ENCODE assay signal across 15 cellular contexts in genomic region chr15:62799037-62799436, GRCh38.
A peak's percentile ranks its signal among the peaks of the same experiment; 100 is the strongest.
DNase-seq lines count a peak whose midpoint lies in the region; ATAC-seq, FAIRE-seq and TF ChIP-seq lines count a peak whose summit lies in the region.
"Had no signal": no experiment of that assay in that cellular context is flagged by ENCODE, and none has a peak within 500 bp of the region (broad histone marks: within the 10 kb centered on the region; RNA-seq: fewer than 3 reads in every experiment).

No MANE protein-coding gene starts in this region.

- no peak for TF ChIP-seq RAD21 in HepG2 (CRISPR knock-in tag; IDR thresholded peaks at IDR 0.05)

- H3K14ac ChIP-seq in neuronal stem cell (ENCODE audit: low read length): no peak overlapping the region

- H3K23ac ChIP-seq in neuronal stem cell (ENCODE audit: low read depth, low read length, poor library complexity): no peak overlapping the region

- no TSS peak for BruUV-seq in HepG2 (replicated peaks; lab: Mats Ljungman, UMichigan)

- no peaks in the 10 kb centered on the region for H3K27me3 ChIP-seq in HepG2 (ENCODE audit: control insufficient read depth in 1 of 2, insufficient read depth in 2 of 2, low read length in 2 of 2)
- H3K27me3 ChIP-seq in right lobe of liver: no peaks in the 10 kb centered on the region
- H3K27me3 ChIP-seq in neuronal stem cell (ENCODE audit: control insufficient read depth in 3 of 3, insufficient read depth in 3 of 3, low read depth in 1 of 3, low read length in 3 of 3): no peaks in the 10 kb centered on the region
- H3K27me3 ChIP-seq in spleen (replicated peaks in 1 of 7): no peaks in the 10 kb centered on the region
- H3K27me3 ChIP-seq: BLaER1 had no signal

- no peak overlapping the region for H4K91ac ChIP-seq in neuronal stem cell (ENCODE audit: low read depth, low read length, poor library complexity)

- no peak overlapping the region for H2AK5ac ChIP-seq in neuronal stem cell (ENCODE audit: low read depth, low read length)

- FAIRE-seq in HepG2 (lab: Jason Lieb, UNC): no peak
- FAIRE-seq: A549, GM12878, GM18507 had no signal

- H3K4ac ChIP-seq in neuronal stem cell (ENCODE audit: low read length): no peak overlapping the region

- no peak overlapping the region for H2AFZ ChIP-seq in HepG2 (ENCODE audit: low read length)
- no peak overlapping the region for H2AFZ ChIP-seq in neuronal stem cell (ENCODE audit: low read length)
- H2AFZ ChIP-seq: GM23338 had no signal

- H3K4me1 ChIP-seq in HepG2 (ENCODE audit: insufficient read depth, low read length): peaks cover 19% of the 10 kb centered on the region
- H3K4me1 ChIP-seq in right lobe of liver: peaks cover 0 to 7% (median 0%) of the 10 kb centered on the region in 4 donors
- peaks cover 0 to 17% of the 10 kb centered on the region in 2 donors for H3K4me1 ChIP-seq in neuronal stem cell (ENCODE audit: control insufficient read depth in 2 of 2, insufficient read depth in 1 of 2, low read depth in 1 of 2, low read length in 2 of 2)
- H3K4me1 ChIP-seq in spleen: no peaks in the 10 kb centered on the region
- H3K4me1 ChIP-seq: A549 had no signal

- DNase-seq in HepG2 (ENCODE audit: low spot score) (no peak), right lobe of liver (no peak), NCI-H345 treated with DMSO at 0.1 percent for 48 hours (lab: John Stamatoyannopoulos, UW; ENCODE audit: unreplicated experiment) (peak; percentile 51), neuronal stem cell (ENCODE audit: low spot score) (no peak), COLO668 (lab: John Stamatoyannopoulos, UW; ENCODE audit: unreplicated experiment) (no peak), spleen (no peak)
- DNase-seq: CD8-positive, alpha-beta memory T cell; DMS53; H9 had no signal

- no peak overlapping the region for H3K9ac ChIP-seq in HepG2 (ENCODE audit: insufficient read depth, low read depth, low read length)
- H3K9ac ChIP-seq in neuronal stem cell (ENCODE audit: low read depth, low read length, poor library complexity): peak overlapping the region; percentile 24
- H3K9ac ChIP-seq: BLaER1 had no signal

- no peaks in the 10 kb centered on the region for H3K79me1 ChIP-seq in neuronal stem cell (ENCODE audit: low read depth, low read length)

- POLR2A ChIA-PET in HepG2 (lab: Yijun Ruan, JAX): interaction anchor here (1.1 to 1.4 kb wide), 2 partner anchors 13 to 52 kb away, joined by 3 read pairs; no protein-coding TSS in a partner anchor

- TF ChIP-seq CTCF in HepG2 (CRISPR knock-in tag; IDR thresholded peaks at IDR 0.05): no peak
- no peak for TF ChIP-seq CTCF in right lobe of liver (IDR thresholded peaks at IDR 0.05)
- TF ChIP-seq CTCF in spleen (IDR thresholded peaks at IDR 0.05 in 8 of 11, conservative IDR thresholded peaks at IDR 0.05 in 3 of 11): no peak

- no peak overlapping the region for H3K18ac ChIP-seq in neuronal stem cell (ENCODE audit: low read length)

- TF ChIP-seq EP300 in HepG2 (IDR thresholded peaks at IDR 0.05; ENCODE audit: low read depth in 2 of 2, low read length in 2 of 2) (no peak), HepG2 (CRISPR knock-in tag; IDR thresholded peaks at IDR 0.05; ENCODE audit: borderline replicate concordance) (no peak)

- no peak overlapping the region for H2BK12ac ChIP-seq in neuronal stem cell (ENCODE audit: low read length)

- no peak; the same call in 2 of the 3 replicates for ATAC-seq in HepG2
- no peak for ATAC-seq in right lobe of liver
- ATAC-seq in GM19023 (IDR thresholded peaks at IDR 0.05; ENCODE audit: unreplicated experiment): no peak
- ATAC-seq: A549, GM12878, GM23338 had no signal

- no peaks in the 10 kb centered on the region for H3K79me2 ChIP-seq in HepG2 (ENCODE audit: insufficient read depth, low read length)

- no peak overlapping the region for H4K8ac ChIP-seq in neuronal stem cell (ENCODE audit: low read depth, low read length)

- 86% methylated on average over 6 of the region's 6 CpGs for WGBS in HepG2 (ENCODE audit: low lambda C conversion rate)
- 91% methylated on average over 5 of the region's 6 CpGs for WGBS in right lobe of liver (ENCODE audit: insufficient coverage, low coverage, low lambda C conversion rate, missing lambda C conversion rate)
- no CpG with 5 or more reads among the region's 6 CpGs for WGBS in neuronal stem cell (ENCODE audit: extremely low coverage in 2 of 2, insufficient read length in 2 of 2, insufficient replicate concordance in 1 of 2), 2 donors
- 91 to 98% (median 96%) methylated on average over 6 of the region's 6 CpGs for WGBS in spleen, 5 donors

- H3K27ac ChIP-seq in HepG2 (ENCODE audit: extremely low read length, insufficient read depth, low read length) (no peak overlapping the region), right lobe of liver (no peak overlapping the region), neuronal stem cell (replicated peaks; ENCODE audit: low read length) (no peak overlapping the region), spleen (no peak overlapping the region)
- H3K27ac ChIP-seq: A549, BLaER1 had no signal

- TF ChIP-seq POLR2A in HepG2 (IDR thresholded peaks at IDR 0.05; ENCODE audit: insufficient read depth in 1 of 2, low read depth in 2 of 2, low read length in 2 of 2): no peak
- no peak for TF ChIP-seq POLR2A in right lobe of liver (IDR thresholded peaks at IDR 0.05)
- no peak for TF ChIP-seq POLR2A in spleen (IDR thresholded peaks at IDR 0.05)

- in situ Hi-C loops in HepG2 (cut with HindIII; ENCODE audit: extremely low pct_ligation_motif_present, low pct_unique_long_range_greater_than_20kb): loop anchor here (25.0 kb wide), 1 partner anchor 613 kb away; no protein-coding TSS in a partner anchor

- no peak overlapping the region for H2BK5ac ChIP-seq in neuronal stem cell (ENCODE audit: low read length)

- no peaks in the 10 kb centered on the region; a peak in 1 of 5 replicates for H3K36me3 ChIP-seq in HepG2 (replicated peaks in 1 of 2; ENCODE audit: control insufficient read depth in 1 of 2, insufficient read depth in 2 of 2, low read length in 2 of 2)
- no peaks in the 10 kb centered on the region for H3K36me3 ChIP-seq in right lobe of liver
- peaks cover 0 to 6% of the 10 kb centered on the region in 2 donors for H3K36me3 ChIP-seq in neuronal stem cell (replicated peaks in 1 of 2; ENCODE audit: control insufficient read depth in 2 of 2, insufficient read depth in 2 of 2, low read length in 2 of 2)
- H3K36me3 ChIP-seq in spleen: no peaks in the 10 kb centered on the region
- H3K36me3 ChIP-seq: BLaER1 had no signal

- intact Hi-C loops in HepG2 (cut with micrococcal nuclease; ENCODE audit: unreplicated experiment): no loop called here
- intact Hi-C loops in right lobe of liver (cut with DNase I): no loop called here
- intact Hi-C loops in spleen (cut with DNase I; ENCODE audit: low total_unique reads): no loop called here

- H3K9me3 ChIP-seq in HepG2 (ENCODE audit: low read length) (no peaks in the 10 kb centered on the region), right lobe of liver (no peaks in the 10 kb centered on the region), neuronal stem cell (replicated peaks in 1 of 2; ENCODE audit: control insufficient read depth in 2 of 2, insufficient read depth in 1 of 2, low read depth in 1 of 2, low read length in 2 of 2) (no peaks in the 10 kb centered on the region), spleen (no peaks in the 10 kb centered on the region)
- H3K9me3 ChIP-seq: A549, BLaER1 had no signal

- CTCF ChIA-PET in HepG2 (lab: Yijun Ruan, JAX; ENCODE audit: low intra/inter-chr PET ratio, low total read pairs): no interaction called here

- H2BK120ac ChIP-seq in neuronal stem cell (ENCODE audit: low read depth, low read length): no peak overlapping the region

- H4K20me1 ChIP-seq in HepG2 (ENCODE audit: insufficient read depth, low read length): no peaks in the 10 kb centered on the region
- H4K20me1 ChIP-seq: BLaER1 had no signal

- no peak overlapping the region for H3K4me3 ChIP-seq in HepG2 (replicated peaks in 1 of 3; ENCODE audit: insufficient read depth in 1 of 3, low read depth in 2 of 3, low read length in 3 of 3)
- H3K4me3 ChIP-seq in right lobe of liver: no peak overlapping the region
- no peak overlapping the region for H3K4me3 ChIP-seq in neuronal stem cell (ENCODE audit: low read length in 2 of 2)
- H3K4me3 ChIP-seq in spleen: no peak overlapping the region
- H3K4me3 ChIP-seq: A549, BLaER1, GM12878, GM23338 had no signal

- no peak overlapping the region for H2BK15ac ChIP-seq in neuronal stem cell (ENCODE audit: low read length)

- H3K4me2 ChIP-seq in HepG2 (ENCODE audit: low read depth, low read length) (no peak overlapping the region), neuronal stem cell (ENCODE audit: insufficient read depth, low read length, poor library complexity, severe bottlenecking) (no peak overlapping the region)
- H3K4me2 ChIP-seq: A549, BLaER1, GM23338 had no signal

TF ChIP-seq in HepG2, 621 proteins besides CTCF, POLR2A, EP300 and RAD21:
- TF ChIP-seq TRIM24 (CRISPR knock-in tag; IDR thresholded peaks at IDR 0.05) (no peak), CEBPG (CRISPR knock-in tag; IDR thresholded peaks at IDR 0.05) (peak; percentile 29; the same call in 1 of the 2 replicates), FOSL2 (CRISPR knock-in tag; IDR thresholded peaks at IDR 0.05) (no peak), NFE2L1 (CRISPR knock-in tag; IDR thresholded peaks at IDR 0.05; ENCODE audit: borderline replicate concordance) (no peak)
